In the genomic region with DNA sequence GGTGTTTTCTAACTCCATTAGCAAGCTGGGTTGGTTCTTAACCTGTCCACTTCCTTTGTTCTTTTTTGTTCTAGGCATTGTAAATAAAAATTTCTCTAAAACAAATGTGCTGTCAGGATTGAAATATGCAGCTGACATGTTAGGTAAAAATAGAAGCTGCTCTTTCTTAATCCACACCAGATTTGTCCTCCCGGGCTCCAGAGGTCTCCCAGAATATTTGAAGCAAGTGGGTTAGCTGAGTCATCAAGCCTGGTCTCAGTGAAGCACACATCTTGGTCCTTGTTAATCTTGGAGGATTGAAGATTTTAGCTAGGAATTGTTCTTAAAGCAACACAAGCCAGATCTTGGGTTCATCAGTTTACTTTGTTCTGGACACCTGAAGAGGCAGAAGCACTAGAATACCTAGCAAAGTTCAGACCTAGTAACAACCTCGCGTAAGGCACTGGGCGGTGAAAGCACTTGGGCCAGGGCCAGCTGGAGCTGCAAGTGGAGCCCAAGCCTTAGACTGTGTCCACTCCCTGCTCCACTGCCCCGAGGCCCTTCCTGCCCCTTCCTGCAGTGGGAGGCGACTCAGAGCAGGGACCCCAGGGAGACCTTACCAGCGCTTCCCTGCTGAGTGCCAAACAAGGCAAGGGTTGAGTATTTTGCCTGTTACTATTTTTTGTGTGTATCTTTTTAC, we compare ENCODE assay signal across 9 cellular contexts.
A peak's percentile ranks its signal among the peaks of the same experiment; 100 is the strongest.
DNase-seq lines count a peak whose midpoint lies in the region; ATAC-seq and TF ChIP-seq lines count a peak whose summit lies in the region.
"Had no signal": no experiment of that assay in that cellular context is flagged by ENCODE, and none has a peak within 500 bp of the region (broad histone marks: within the 10 kb centered on the region; RNA-seq: fewer than 3 reads in every experiment).

No MANE protein-coding gene starts in this region.

- no peak for TF ChIP-seq CTCF in HFF-Myc (IDR thresholded peaks at IDR 0.05; ENCODE audit: low read depth, low read length, missing control alignments)

- no peak overlapping the region for H3K4me3 ChIP-seq in HFF-Myc (replicated peaks; ENCODE audit: low read depth, low read length)
- H3K4me3 ChIP-seq: Peyer's patch had no signal

- ATAC-seq in HG02610 (IDR thresholded peaks at IDR 0.05; ENCODE audit: unreplicated experiment) = no peak

- peak; percentile 77 for DNase-seq in HFF-Myc (ENCODE audit: extremely low read depth, low read depth)
- peak; percentile 6 to 9 for DNase-seq in T47D (ENCODE audit: low read depth in 1 of 2, low spot score in 1 of 2)
- peak; percentile 91 for DNase-seq in iris pigment epithelial cell (ENCODE audit: low read depth)
- DNase-seq in smooth muscle cell of the brain vasculature (ENCODE audit: low read depth, low spot score) = peak; percentile 68
- DNase-seq in NK-92 treated with Interleukin-12 subunit alpha and Interleukin-12 subunit beta, amount 100 ng/mL, for 24 hours (lab: John Stamatoyannopoulos, UW) = no peak
- no peak for DNase-seq in cerebellar nuclear complex (lab: John Stamatoyannopoulos, UW)
- DNase-seq in activated effector memory CD4-positive, alpha-beta T cell treated with anti-CD3 and anti-CD28 coated beads, Interleukin-2, amount 50 U/mL, for 16 hours = no peak
- DNase-seq: Peyer's patch had no signal

- in situ Hi-C loops in T47D (cut with HindIII; ENCODE audit: low pct_unique_long_range_greater_than_20kb, low sequenced_read_pairs) = no loop called here

Comparison
In these comparisons a context has a peak if more than half of its experiments do, and no peak if none do; other contexts are left out.
1. DNase-seq: peak in HFF-Myc (single experiment), T47D (2 of 2), iris pigment epithelial cell (single experiment) and smooth muscle cell of the brain vasculature (single experiment); none in NK-92 treated with Interleukin-12 subunit alpha and Interleukin-12 subunit beta, amount 100 ng/mL, for 24 hours (single experiment), cerebellar nuclear complex (0 of 2) and activated effector memory CD4-positive, alpha-beta T cell treated with anti-CD3 and anti-CD28 coated beads, Interleukin-2, amount 50 U/mL, for 16 hours (single experiment).